ENCODE assay signal across 30 cellular contexts in genomic region chr3:14773281-14773680, GRCh38. TPM values are rescaled to one million over a fixed set of nuclear protein-coding genes. Genes with fewer than 3 reads are reported as not detected.
"Had no signal": no experiment of that assay in that cellular context is flagged by ENCODE, and none has a peak within 500 bp of the region (broad histone marks: within the 10 kb centered on the region; RNA-seq: fewer than 3 reads in every experiment).

No MANE protein-coding gene starts in this region.

- H3K4me2 ChIP-seq: smooth muscle cell had no signal

- H3K79me2 ChIP-seq: parathyroid adenoma had no signal

- H3K36me3 Mint-ChIP-seq: memory B cell; mesothelial cell of epicardium; naive B cell; natural killer cell treated with Interleukin-12 subunit alpha and Interleukin-12 subunit beta and Interleukin-15 and Interleukin-18, amount 100 ng/mL, for 72 hours; stimulated activated memory B cell treated with anti-CD40 and anti-IgM and Interleukin-4, amounts not matched to agents 10 μg/mL and 1 μg/mL and 100 μg/mL, for 72 hours; type B pancreatic cell had no signal

- H3K4me1 Mint-ChIP-seq: memory B cell; mesothelial cell of epicardium; naive B cell; neural crest cell; stimulated activated memory B cell treated with anti-CD40 and anti-IgM and Interleukin-4, amounts not matched to agents 10 μg/mL and 1 μg/mL and 100 μg/mL, for 72 hours had no signal

- H3K36me3 ChIP-seq: esophagus squamous epithelium, heart right ventricle, lower lobe of right lung, tibial artery had no signal

- H3K27ac ChIP-seq: coronary artery, esophagus squamous epithelium, heart right ventricle, lower lobe of right lung, parathyroid adenoma, testis, tibial artery had no signal

- H3K9me3 Mint-ChIP-seq: memory B cell; natural killer cell treated with Interleukin-12 subunit alpha and Interleukin-12 subunit beta and Interleukin-15 and Interleukin-18, amount 100 ng/mL, for 72 hours; stimulated activated memory B cell treated with anti-CD40 and anti-IgM and Interleukin-4, amounts not matched to agents 10 μg/mL and 1 μg/mL and 100 μg/mL, for 72 hours; type B pancreatic cell had no signal

- H3K4me3 ChIP-seq: coronary artery, esophagus squamous epithelium, heart right ventricle, lower lobe of right lung, mucosa of descending colon, smooth muscle cell, testis, tibial artery had no signal

- H3K4me3 Mint-ChIP-seq: memory B cell; mesothelial cell of epicardium; naive B cell; natural killer cell treated with Interleukin-12 subunit alpha and Interleukin-12 subunit beta and Interleukin-15 and Interleukin-18, amount 100 ng/mL, for 72 hours; neural crest cell; stimulated activated memory B cell treated with anti-CD40 and anti-IgM and Interleukin-4, amounts not matched to agents 10 μg/mL and 1 μg/mL and 100 μg/mL, for 72 hours; type B pancreatic cell had no signal

- DNase-seq: dermis blood vessel endothelial cell; effector memory CD4-positive, alpha-beta T cell; erythroblast; esophagus squamous epithelium; foreskin melanocyte; glutamatergic neuron; hippocampal formation; left ventricle myocardium superior; lower lobe of right lung; mucosa of descending colon; naive B cell; stimulated activated CD4-positive, alpha-beta T cell treated with anti-CD3 and anti-CD28 coated beads, Interleukin-2, amount 100 ng/mL, for 24 hours; stimulated activated CD4-positive, alpha-beta T cell treated with anti-CD3 and anti-CD28 coated beads, Interleukin-4, amount 100 ng/mL, for 24 hours; stimulated activated naive CD8-positive, alpha-beta T cell treated with anti-CD3 and anti-CD28 coated beads, Interleukin-15, Interleukin-2, amounts not matched to agents 100 U/mL and 50 U/mL, for 24 hours; substantia nigra had no signal

- H3K27me3 ChIP-seq: esophagus squamous epithelium, heart right ventricle, testis, tibial artery had no signal

- H3K9ac ChIP-seq: parathyroid adenoma had no signal

- H2AFZ ChIP-seq: parathyroid adenoma had no signal

- H3K27ac Mint-ChIP-seq: memory B cell; mesothelial cell of epicardium; naive B cell; natural killer cell treated with Interleukin-12 subunit alpha and Interleukin-12 subunit beta and Interleukin-15 and Interleukin-18, amount 100 ng/mL, for 72 hours; progenitor cell of endocrine pancreas; stimulated activated memory B cell treated with anti-CD40 and anti-IgM and Interleukin-4, amounts not matched to agents 10 μg/mL and 1 μg/mL and 100 μg/mL, for 72 hours; type B pancreatic cell had no signal

- H3K9me3 ChIP-seq: lower lobe of right lung, mucosa of descending colon, testis had no signal

- ATAC-seq: heart right ventricle; left ventricle myocardium superior; lower lobe of right lung; mucosa of descending colon; natural killer cell treated with Interleukin-12 subunit alpha and Interleukin-12 subunit beta and Interleukin-15 and Interleukin-18, amount 100 ng/mL, for 72 hours; sciatic nerve; stimulated activated memory B cell treated with anti-CD40 and anti-IgM and Interleukin-4, amounts not matched to agents 10 μg/mL and 1 μg/mL and 100 μg/mL, for 72 hours; stimulated activated naive CD8-positive, alpha-beta T cell treated with anti-CD3 and anti-CD28 coated beads, Interleukin-15, Interleukin-2, amounts not matched to agents 100 U/mL and 50 U/mL, for 24 hours had no signal

- H3K4me1 ChIP-seq: esophagus squamous epithelium, heart right ventricle, lower lobe of right lung, parathyroid adenoma, testis, tibial artery had no signal

RNA-seq across cellular contexts. Expression of gene FGD5, which starts 45.5 kb away (rescaled TPM):
- total RNA-seq: natural killer cell treated with Interleukin-12 subunit alpha and Interleukin-12 subunit beta and Interleukin-15 and Interleukin-18, amount 100 ng/mL, for 72 hours had no signal
- polyA plus RNA-seq: keratinocyte had no signal
